1 cellular context compared by ENCODE assay signal in genomic region chr2:238430781-238431180, GRCh38.
TF ChIP-seq lines count a peak whose summit lies in the region.

No MANE protein-coding gene starts in this region.

TF ChIP-seq in IMR-90, 13 proteins besides CTCF, POLR2A, EP300 and RAD21:
- no peak for TF ChIP-seq RFX5 (IDR thresholded peaks at IDR 0.05; ENCODE audit: low read depth, low read length)
- TF ChIP-seq RCOR1 (IDR thresholded peaks at IDR 0.05; ENCODE audit: insufficient replicate concordance, low read length) = no peak
- no peak for TF ChIP-seq FOS (IDR thresholded peaks at IDR 0.05; ENCODE audit: low read depth, low read length)
- no peak for TF ChIP-seq BHLHE40 (IDR thresholded peaks at IDR 0.05; ENCODE audit: low read depth, low read length)
- no peak for TF ChIP-seq MAZ (IDR thresholded peaks at IDR 0.05; ENCODE audit: borderline replicate concordance, low read depth, low read length)
- TF ChIP-seq NFE2L2 (IDR thresholded peaks at IDR 0.05; ENCODE audit: low read depth, low read length) = no peak
- TF ChIP-seq, protein P1, sequence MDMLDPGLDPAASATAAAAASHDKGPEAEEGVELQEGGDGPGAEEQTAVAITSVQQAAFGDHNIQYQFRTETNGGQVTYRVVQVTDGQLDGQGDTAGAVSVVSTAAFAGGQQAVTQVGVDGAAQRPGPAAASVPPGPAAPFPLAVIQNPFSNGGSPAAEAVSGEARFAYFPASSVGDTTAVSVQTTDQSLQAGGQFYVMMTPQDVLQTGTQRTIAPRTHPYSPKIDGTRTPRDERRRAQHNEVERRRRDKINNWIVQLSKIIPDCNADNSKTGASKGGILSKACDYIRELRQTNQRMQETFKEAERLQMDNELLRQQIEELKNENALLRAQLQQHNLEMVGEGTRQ (IDR thresholded peaks at IDR 0.05; ENCODE audit: low read depth, low read length) = no peak
- no peak for TF ChIP-seq CEBPB (IDR thresholded peaks at IDR 0.05; ENCODE audit: low read depth, low read length)
- TF ChIP-seq MAFK (IDR thresholded peaks at IDR 0.05; ENCODE audit: low read depth, low read length) = no peak
- no peak for TF ChIP-seq MXI1 (IDR thresholded peaks at IDR 0.05; ENCODE audit: borderline replicate concordance, low read depth, low read length)
- no peak for TF ChIP-seq CHD1 (IDR thresholded peaks at IDR 0.05; ENCODE audit: low read depth, low read length)
- TF ChIP-seq ELK1 (IDR thresholded peaks at IDR 0.05; ENCODE audit: borderline replicate concordance, low read depth, low read length) = no peak
- TF ChIP-seq SMC3 (IDR thresholded peaks at IDR 0.05; ENCODE audit: low read depth, low read length) = no peak
TF ChIP-seq in IMR-90: peak in this region for 0.
